Comparison of ENCODE assay signal across 10 cellular contexts in genomic region chr4:69760455-69760854, GRCh38. TPM values are rescaled to one million over a fixed set of nuclear protein-coding genes. Genes with fewer than 3 reads are reported as not detected.
DNase-seq lines count a peak whose midpoint lies in the region; ATAC-seq and TF ChIP-seq lines count a peak whose summit lies in the region.
"Had no signal": no experiment of that assay in that cellular context is flagged by ENCODE, and none has a peak within 500 bp of the region (broad histone marks: within the 10 kb centered on the region; RNA-seq: fewer than 3 reads in every experiment).

SULT1B1 (minus strand) TSS chr4:69760620; CDS start chr4:69755217, 5,403 bp downstream.

- no peaks in the 10 kb centered on the region for H3K36me3 ChIP-seq in CD4-positive, CD25-positive, alpha-beta regulatory T cell (ENCODE audit: control insufficient read depth, insufficient read depth, low read length)
- H3K36me3 ChIP-seq in RWPE2 (ENCODE audit: low read depth) (no peaks in the 10 kb centered on the region), brain microvascular endothelial cell (replicated peaks) (no peaks in the 10 kb centered on the region), mucosa of stomach (ENCODE audit: control insufficient read depth, insufficient read depth, low read length) (no peaks in the 10 kb centered on the region)

- peaks cover 6 to 63% (median 24%) of the 10 kb centered on the region in 4 donors for H3K4me1 Mint-ChIP-seq in CD4-positive, CD25-positive, alpha-beta regulatory T cell

- peak in 2 of 3 donors; percentile 74 to 93 for DNase-seq in CD4-positive, CD25-positive, alpha-beta regulatory T cell
- no peak for DNase-seq in RWPE2 (ENCODE audit: low spot score)
- peak; percentile 47 for DNase-seq in brain microvascular endothelial cell
- DNase-seq in T-helper 9 cell = no peak
- no peak for DNase-seq in OCI-M2 (lab: John Stamatoyannopoulos, UW; ENCODE audit: unreplicated experiment)
- DNase-seq in NCI-H2196 (lab: John Stamatoyannopoulos, UW; ENCODE audit: unreplicated experiment) = no peak
- DNase-seq: NCI-H526 had no signal

- no peak for TF ChIP-seq CTCF in RWPE2 (IDR thresholded peaks at IDR 0.05; ENCODE audit: poor library complexity, severe bottlenecking)
- no peak for TF ChIP-seq CTCF in brain microvascular endothelial cell (IDR thresholded peaks at IDR 0.05; ENCODE audit: low read depth, low read length, missing control alignments)

- H3K36me3 Mint-ChIP-seq in CD4-positive, CD25-positive, alpha-beta regulatory T cell = peaks cover 4% of the 10 kb centered on the region

- H3K4me1 ChIP-seq in CD4-positive, CD25-positive, alpha-beta regulatory T cell (ENCODE audit: control insufficient read depth, insufficient read depth, low read length, poor library complexity, severe bottlenecking) = peaks cover 21% of the 10 kb centered on the region
- peaks cover 10% of the 10 kb centered on the region for H3K4me1 ChIP-seq in RWPE2 (ENCODE audit: insufficient read depth, poor library complexity, severe bottlenecking)
- H3K4me1 ChIP-seq in mucosa of stomach (ENCODE audit: control insufficient read depth, insufficient read depth, low read length) = peaks cover 15% of the 10 kb centered on the region

- H3K9ac ChIP-seq in mucosa of stomach (ENCODE audit: low read length) = peak within 1 kb of the TSS; percentile 46

- peaks cover 0 to 3% (median 0%) of the 10 kb centered on the region in 7 donors for H3K9me3 Mint-ChIP-seq in CD4-positive, CD25-positive, alpha-beta regulatory T cell

- H3K9me3 ChIP-seq in CD4-positive, CD25-positive, alpha-beta regulatory T cell (ENCODE audit: control insufficient read depth in 2 of 2, low read length in 2 of 2) = no peaks in the 10 kb centered on the region
- H3K9me3 ChIP-seq in RWPE2 (ENCODE audit: severe bottlenecking) (no peaks in the 10 kb centered on the region), mucosa of stomach (ENCODE audit: control insufficient read depth, low read length) (no peaks in the 10 kb centered on the region)

- H3K27me3 ChIP-seq in CD4-positive, CD25-positive, alpha-beta regulatory T cell (ENCODE audit: control insufficient read depth, insufficient read depth, low read length) = no peaks in the 10 kb centered on the region
- H3K27me3 ChIP-seq in RWPE2 (ENCODE audit: insufficient read depth, poor library complexity, severe bottlenecking) = no peaks in the 10 kb centered on the region
- no peaks in the 10 kb centered on the region for H3K27me3 ChIP-seq in brain microvascular endothelial cell (replicated peaks)
- H3K27me3 ChIP-seq in mucosa of stomach (ENCODE audit: control insufficient read depth, insufficient read depth, low read length) = no peaks in the 10 kb centered on the region

- peak within 1 kb of the TSS; percentile 67 for H3K4me3 ChIP-seq in CD4-positive, CD25-positive, alpha-beta regulatory T cell (ENCODE audit: low read depth, low read length)
- H3K4me3 ChIP-seq in RWPE2 (ENCODE audit: severe bottlenecking) (no peak within 1 kb of the TSS), brain microvascular endothelial cell (ENCODE audit: low read depth, low read length) (no peak within 1 kb of the TSS), mucosa of stomach (ENCODE audit: low read length) (peak within 1 kb of the TSS; percentile 2)

- peak within 1 kb of the TSS; percentile 90 to 96 (median 92) for H3K4me3 Mint-ChIP-seq in CD4-positive, CD25-positive, alpha-beta regulatory T cell

- H3K27ac ChIP-seq in CD4-positive, CD25-positive, alpha-beta regulatory T cell (ENCODE audit: insufficient read depth, low read length, poor library complexity, severe bottlenecking) = no peak within 1 kb of the TSS
- H3K27ac ChIP-seq in RWPE2 (ENCODE audit: poor library complexity, severe bottlenecking) (peak within 1 kb of the TSS; percentile 28), brain microvascular endothelial cell (peak within 1 kb of the TSS; percentile 50)

- peak; percentile 97 to 98 for ATAC-seq in CD4-positive, CD25-positive, alpha-beta regulatory T cell (ENCODE audit: low read depth in 2 of 2)
- ATAC-seq in RWPE2 (ENCODE audit: low read depth) (peak; percentile 55; the same call in 2 of the 3 replicates), HG03565 (IDR thresholded peaks at IDR 0.05; ENCODE audit: unreplicated experiment) (no peak)

- in situ Hi-C loops in brain microvascular endothelial cell (cut with HindIII; ENCODE audit: low pct_ligation_motif_present, low sequenced_read_pairs) = no loop called here

- no peaks in the 10 kb centered on the region for H3K27me3 Mint-ChIP-seq in CD4-positive, CD25-positive, alpha-beta regulatory T cell

- H3K27ac Mint-ChIP-seq in CD4-positive, CD25-positive, alpha-beta regulatory T cell = peak within 1 kb of the TSS; percentile 81 to 97 (median 90)

RNA-seq across cellular contexts. Expression of gene SULT1B1, which starts in this region (rescaled TPM):
- 4.4 TPM for total RNA-seq in CD4-positive, CD25-positive, alpha-beta regulatory T cell
- polyA plus RNA-seq in CD4-positive, CD25-positive, alpha-beta regulatory T cell = 10 to 100 TPM in 1 of 4 donors, 1 to 10 TPM in 3; 3.9 to 12.4 (median 6.3) TPM
- total RNA-seq: kidney epithelial cell had no signal

Comparison
In these comparisons a context has a peak if more than half of its experiments do, and no peak if none do; other contexts are left out.
1. DNase-seq: peak in CD4-positive, CD25-positive, alpha-beta regulatory T cell (2 of 3) and brain microvascular endothelial cell (single experiment); none in RWPE2 (single experiment), T-helper 9 cell (single experiment), OCI-M2 (single experiment) and NCI-H2196 (single experiment).
2. H3K4me3 ChIP-seq: peak in CD4-positive, CD25-positive, alpha-beta regulatory T cell (single experiment) and mucosa of stomach (single experiment); none in RWPE2 (single experiment) and brain microvascular endothelial cell (single experiment).